13 cellular contexts compared by ENCODE assay signal in the genomic region with DNA sequence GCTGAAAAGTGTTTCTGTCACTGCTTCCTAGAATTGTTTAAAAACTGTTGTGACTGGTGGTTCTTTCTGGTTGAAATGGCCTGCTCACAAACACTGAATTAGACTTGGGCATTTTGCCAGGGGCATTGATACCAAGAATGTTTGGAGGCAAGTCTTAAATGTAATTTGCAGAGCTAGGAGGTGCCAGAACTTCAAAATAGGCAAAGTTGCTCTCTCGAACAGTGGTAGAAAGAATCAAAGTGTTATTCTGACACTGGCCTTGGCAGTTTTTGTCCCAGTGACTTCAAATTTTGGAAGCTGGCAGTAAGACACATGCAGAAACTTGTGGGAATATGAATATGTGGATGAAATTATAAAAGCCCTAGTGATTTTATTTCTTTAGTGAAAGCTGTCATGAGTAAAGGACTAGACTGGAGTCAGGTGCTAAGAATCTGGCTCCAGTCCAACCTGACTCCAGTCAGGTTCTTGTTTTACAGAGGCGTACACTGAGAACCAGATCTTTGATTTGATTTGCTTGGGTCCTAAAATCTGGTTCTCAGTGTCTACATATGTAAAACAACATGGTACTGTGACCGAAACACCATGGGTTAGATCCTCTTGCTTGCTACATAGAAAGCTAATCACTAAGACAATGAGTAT. TPM values are rescaled to one million over a fixed set of nuclear protein-coding genes. Genes with fewer than 3 reads are reported as not detected.
DNase-seq lines count a peak whose midpoint lies in the region; ATAC-seq and TF ChIP-seq lines count a peak whose summit lies in the region.
"Had no signal": no experiment of that assay in that cellular context is flagged by ENCODE, and none has a peak within 500 bp of the region (broad histone marks: within the 10 kb centered on the region; RNA-seq: fewer than 3 reads in every experiment).

No MANE protein-coding gene starts in this region.

- peaks cover 4 to 6% (median 5%) of the 10 kb centered on the region in 3 donors for H3K9me3 Mint-ChIP-seq in T-cell
- H3K9me3 Mint-ChIP-seq in naive thymus-derived CD8-positive, alpha-beta T cell, result peaks cover 0 to 16% (median 5%) of the 10 kb centered on the region in 9 donors

- TF ChIP-seq CTCF in cardiac fibroblast (IDR thresholded peaks at IDR 0.05; ENCODE audit: low read depth, low read length), result no peak

- DNase-seq in cardiac fibroblast (ENCODE audit: low read depth in 2 of 2) (peak; percentile 40 to 44), T-cell (no peak)
- DNase-seq in stimulated activated naive CD4-positive, alpha-beta T cell treated with Interleukin-2 at 50 U/mL for 16 hours (lab: John Stamatoyannopoulos, UW), result no peak
- DNase-seq in naive thymus-derived CD8-positive, alpha-beta T cell, result no peak
- no peak for DNase-seq in stimulated activated naive CD8-positive, alpha-beta T cell treated with anti-CD3 and anti-CD28 coated beads, Interleukin-15, Interleukin-2, amounts not matched to agents 100 U/mL and 50 U/mL, for 24 hours
- DNase-seq: activated T-cell treated with anti-CD3 and anti-CD28 coated beads, Interleukin-2, amount 50 U/mL, for 48 hours; WERI-Rb-1 had no signal

- no peak overlapping the region for H3K27ac Mint-ChIP-seq in T-cell
- H3K27ac Mint-ChIP-seq in naive thymus-derived CD8-positive, alpha-beta T cell, result no peak overlapping the region

- H3K4me3 Mint-ChIP-seq in T-cell, result no peak overlapping the region
- no peak overlapping the region for H3K4me3 Mint-ChIP-seq in naive thymus-derived CD8-positive, alpha-beta T cell

- H3K4me3 ChIP-seq in cardiac fibroblast (replicated peaks in 1 of 2; ENCODE audit: low read depth in 2 of 2, low read length in 2 of 2), result no peak overlapping the region

- H3K36me3 Mint-ChIP-seq in T-cell, result no peaks in the 10 kb centered on the region
- H3K36me3 Mint-ChIP-seq in naive thymus-derived CD8-positive, alpha-beta T cell, result peaks cover 0 to 10% (median 5%) of the 10 kb centered on the region in 3 donors

- peaks cover 0 to 3% of the 10 kb centered on the region in 2 donors for H3K27me3 Mint-ChIP-seq in T-cell
- peaks cover 0 to 2% (median 0%) of the 10 kb centered on the region in 5 donors for H3K27me3 Mint-ChIP-seq in naive thymus-derived CD8-positive, alpha-beta T cell

- POLR2A ChIA-PET in T-cell (lab: Charles Lee), result no interaction called here
- POLR2A ChIA-PET in naive thymus-derived CD8-positive, alpha-beta T cell (lab: Charles Lee), result no interaction called here

- CTCF ChIA-PET in T-cell (lab: Charles Lee), result no interaction called here

- H3K4me1 Mint-ChIP-seq in T-cell, result peaks cover 0 to 2% (median 1%) of the 10 kb centered on the region in 3 donors
- peaks cover 0 to 10% (median 0%) of the 10 kb centered on the region in 4 donors for H3K4me1 Mint-ChIP-seq in naive thymus-derived CD8-positive, alpha-beta T cell

- ATAC-seq in GM18868 (IDR thresholded peaks at IDR 0.05; ENCODE audit: unreplicated experiment), result peak; percentile 40
- peak; percentile 24 for ATAC-seq in GM21526 (IDR thresholded peaks at IDR 0.05; ENCODE audit: low FRiP score, unreplicated experiment)
- ATAC-seq in HG03159 (IDR thresholded peaks at IDR 0.05; ENCODE audit: unreplicated experiment), result peak; percentile 40
- no peak for ATAC-seq in T-cell (replicated peaks in 1 of 4)
- no peak for ATAC-seq in naive thymus-derived CD8-positive, alpha-beta T cell
- no peak for ATAC-seq in stimulated activated naive CD8-positive, alpha-beta T cell treated with anti-CD3 and anti-CD28 coated beads, Interleukin-15, Interleukin-2, amounts not matched to agents 100 U/mL and 50 U/mL, for 24 hours

RNA-seq across cellular contexts. Expression of a gene that starts 20.9 kb away (rescaled TPM):
- 10 to 100 TPM; 40.9 to 53.4 (median 48.4) TPM for total RNA-seq in T-cell
- 10 to 100 TPM; 74.7 to 80.7 TPM for total RNA-seq in naive thymus-derived CD8-positive, alpha-beta T cell
- 10 to 100 TPM; 43.3 to 53.2 (median 48.4) TPM for polyA plus RNA-seq in naive thymus-derived CD8-positive, alpha-beta T cell

RNA-seq across cellular contexts. Expression of a gene that starts 51.6 kb away (rescaled TPM):
- not detected for total RNA-seq in T-cell
- total RNA-seq in naive thymus-derived CD8-positive, alpha-beta T cell, result not detected
- not detected for polyA plus RNA-seq in naive thymus-derived CD8-positive, alpha-beta T cell
- total RNA-seq: liver, posterior vena cava, urinary bladder had no signal
- polyA plus RNA-seq: urinary bladder had no signal

Comparison
In these comparisons a context has a peak if more than half of its experiments do, and no peak if none do; other contexts are left out.
1. ATAC-seq: peak in GM18868 (single experiment), GM21526 (single experiment) and HG03159 (single experiment); none in T-cell (0 of 4), naive thymus-derived CD8-positive, alpha-beta T cell (0 of 2) and stimulated activated naive CD8-positive, alpha-beta T cell treated with anti-CD3 and anti-CD28 coated beads, Interleukin-15, Interleukin-2, amounts not matched to agents 100 U/mL and 50 U/mL, for 24 hours (single experiment).
2. DNase-seq: peak in cardiac fibroblast (2 of 2); none in stimulated activated naive CD4-positive, alpha-beta T cell treated with Interleukin-2 at 50 U/mL for 16 hours (single experiment), T-cell (0 of 34), naive thymus-derived CD8-positive, alpha-beta T cell (0 of 10) and stimulated activated naive CD8-positive, alpha-beta T cell treated with anti-CD3 and anti-CD28 coated beads, Interleukin-15, Interleukin-2, amounts not matched to agents 100 U/mL and 50 U/mL, for 24 hours (single experiment).